Comparison of ENCODE assay signal across 11 cellular contexts in the genomic region with DNA sequence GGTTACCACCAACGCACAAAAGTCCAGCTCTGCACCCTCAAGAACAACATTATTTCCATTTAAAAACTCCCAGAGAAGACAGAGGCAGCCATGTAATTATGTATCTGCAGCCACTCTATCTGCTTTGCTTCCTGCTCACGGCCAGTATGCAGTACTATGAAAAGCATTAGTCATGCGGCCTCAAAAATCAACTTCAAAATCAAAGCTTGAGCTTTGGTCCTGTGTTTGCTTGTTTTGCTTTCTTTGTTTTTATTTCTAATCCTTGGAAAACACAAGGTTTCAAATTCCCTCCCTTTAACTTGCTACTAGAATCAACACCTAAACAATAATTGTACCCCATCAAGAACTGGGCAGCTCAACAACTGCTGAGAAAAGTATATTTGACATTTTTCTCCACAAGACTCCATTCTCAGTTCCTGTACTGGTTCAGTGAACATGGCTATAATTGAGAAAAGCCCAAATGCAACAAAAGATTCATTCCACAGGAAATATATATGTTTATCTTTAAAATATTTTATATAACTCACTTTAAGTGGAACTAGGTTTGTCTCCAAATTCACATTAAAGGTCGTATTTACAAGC. TPM values are rescaled to one million over a fixed set of nuclear protein-coding genes. Genes with fewer than 3 reads are reported as not detected.
A peak's percentile ranks its signal among the peaks of the same experiment; 100 is the strongest.
DNase-seq lines count a peak whose midpoint lies in the region; ATAC-seq and TF ChIP-seq lines count a peak whose summit lies in the region.
"Had no signal": no experiment of that assay in that cellular context is flagged by ENCODE, and none has a peak within 500 bp of the region (broad histone marks: within the 10 kb centered on the region; RNA-seq: fewer than 3 reads in every experiment).

No MANE protein-coding gene starts in this region.

- H3K4me1 Mint-ChIP-seq in progenitor cell of endocrine pancreas (ENCODE audit: low read depth) = peaks cover 12% of the 10 kb centered on the region
- peaks cover 10% of the 10 kb centered on the region for H3K4me1 Mint-ChIP-seq in activated T-helper 1 cell treated with anti-CD3 and anti-CD28 coated beads, Interleukin-12 subunit alpha, Interleukin-12 subunit beta, Interleukin-2, Interleukin-4 antibody, amounts not matched to agents 30 ng/mL and 10 ng/mL and 1 ng/mL, durations not matched to agents 14 hours and 24 hours and 36 hours (ENCODE audit: low read depth)

- no peaks in the 10 kb centered on the region for H3K36me3 ChIP-seq in OCI-LY1 (ENCODE audit: insufficient read depth, low read length)
- H3K36me3 ChIP-seq: lower lobe of right lung had no signal

- H3K27ac ChIP-seq in OCI-LY1 (ENCODE audit: low read depth, low read length, poor library complexity, severe bottlenecking) = no peak overlapping the region
- H3K27ac ChIP-seq: lower lobe of right lung had no signal

- H3K4me2 ChIP-seq in OCI-LY1 (ENCODE audit: low read length) = peak overlapping the region; percentile 46; the same call in 1 of the 2 replicates

- peak overlapping the region; percentile 13; the same call in 1 of the 2 replicates for H2AFZ ChIP-seq in OCI-LY1 (ENCODE audit: low read length)

- H3K27ac Mint-ChIP-seq in progenitor cell of endocrine pancreas = peak overlapping the region; percentile 82
- no peak overlapping the region for H3K27ac Mint-ChIP-seq in activated T-helper 1 cell treated with anti-CD3 and anti-CD28 coated beads, Interleukin-12 subunit alpha, Interleukin-12 subunit beta, Interleukin-2, Interleukin-4 antibody, amounts not matched to agents 30 ng/mL and 10 ng/mL and 1 ng/mL, durations not matched to agents 14 hours and 24 hours and 36 hours
- H3K27ac Mint-ChIP-seq: activated naive CD8-positive, alpha-beta T cell had no signal

- H3K36me3 Mint-ChIP-seq in progenitor cell of endocrine pancreas (ENCODE audit: insufficient read depth) = no peaks in the 10 kb centered on the region
- peaks cover 2% of the 10 kb centered on the region for H3K36me3 Mint-ChIP-seq in activated T-helper 1 cell treated with anti-CD3 and anti-CD28 coated beads, Interleukin-12 subunit alpha, Interleukin-12 subunit beta, Interleukin-2, Interleukin-4 antibody, amounts not matched to agents 30 ng/mL and 10 ng/mL and 1 ng/mL, durations not matched to agents 14 hours and 24 hours and 36 hours (ENCODE audit: low read depth)

- peaks cover 18% of the 10 kb centered on the region for H3K4me1 ChIP-seq in OCI-LY1 (ENCODE audit: insufficient read depth, low read length, severe bottlenecking)
- H3K4me1 ChIP-seq: lower lobe of right lung had no signal

- H3K9me3 Mint-ChIP-seq in progenitor cell of endocrine pancreas (ENCODE audit: low read depth) = no peaks in the 10 kb centered on the region
- no peaks in the 10 kb centered on the region for H3K9me3 Mint-ChIP-seq in activated T-helper 1 cell treated with anti-CD3 and anti-CD28 coated beads, Interleukin-12 subunit alpha, Interleukin-12 subunit beta, Interleukin-2, Interleukin-4 antibody, amounts not matched to agents 30 ng/mL and 10 ng/mL and 1 ng/mL, durations not matched to agents 14 hours and 24 hours and 36 hours

- TF ChIP-seq CTCF in OCI-LY1 (IDR thresholded peaks at IDR 0.05; ENCODE audit: low read length) (no peak), progenitor cell of endocrine pancreas (IDR thresholded peaks at IDR 0.05; ENCODE audit: unreplicated experiment) (no peak)

- no peaks in the 10 kb centered on the region for H3F3A ChIP-seq in OCI-LY1 (ENCODE audit: insufficient read depth, low read length)

- DNase-seq in fibroblast of peridontal ligament (ENCODE audit: extremely low read depth) (peak; percentile 70), progenitor cell of endocrine pancreas (ENCODE audit: low spot score, unreplicated experiment) (no peak), AML-193 (lab: John Stamatoyannopoulos, UW) (no peak), NCI-H2171 (lab: John Stamatoyannopoulos, UW) (no peak), medulla oblongata (ENCODE audit: extremely low spot score) (no peak)
- no peak for DNase-seq in activated T-helper 1 cell treated with anti-CD3 and anti-CD28 coated beads, Interleukin-12 subunit alpha, Interleukin-12 subunit beta, Interleukin-2, Interleukin-4 antibody, amounts not matched to agents 30 ng/mL and 10 ng/mL and 1 ng/mL, durations not matched to agents 14 hours and 24 hours and 36 hours (ENCODE audit: low spot score)
- DNase-seq: lower lobe of right lung, SHP77 treated with DMSO at 0.1 percent for 48 hours had no signal

- H3K4me3 ChIP-seq in OCI-LY1 (ENCODE audit: low read depth, low read length, poor library complexity, severe bottlenecking) = no peak overlapping the region
- H3K4me3 ChIP-seq: lower lobe of right lung had no signal

- no peaks in the 10 kb centered on the region for H3K79me2 ChIP-seq in OCI-LY1 (ENCODE audit: insufficient read depth, low read length)

- H3K9me3 ChIP-seq in OCI-LY1 (ENCODE audit: low read length) = no peaks in the 10 kb centered on the region
- H3K9me3 ChIP-seq: lower lobe of right lung had no signal

- ATAC-seq in GM19395 (IDR thresholded peaks at IDR 0.05; ENCODE audit: unreplicated experiment) = peak; percentile 55
- ATAC-seq: lower lobe of right lung had no signal

- H4K20me1 ChIP-seq in OCI-LY1 (ENCODE audit: insufficient read depth, low read length) = no peaks in the 10 kb centered on the region

- no peak overlapping the region for H3K9ac ChIP-seq in OCI-LY1 (ENCODE audit: low read length)

- no peaks in the 10 kb centered on the region for H3K27me3 Mint-ChIP-seq in progenitor cell of endocrine pancreas
- no peaks in the 10 kb centered on the region for H3K27me3 Mint-ChIP-seq in activated T-helper 1 cell treated with anti-CD3 and anti-CD28 coated beads, Interleukin-12 subunit alpha, Interleukin-12 subunit beta, Interleukin-2, Interleukin-4 antibody, amounts not matched to agents 30 ng/mL and 10 ng/mL and 1 ng/mL, durations not matched to agents 14 hours and 24 hours and 36 hours (ENCODE audit: insufficient read depth)
- H3K27me3 Mint-ChIP-seq: activated naive CD8-positive, alpha-beta T cell had no signal

- H3K27me3 ChIP-seq in OCI-LY1 (ENCODE audit: insufficient read depth, low read length) = no peaks in the 10 kb centered on the region

- H3K9me2 ChIP-seq in OCI-LY1 (ENCODE audit: low read depth, low read length) = no peaks in the 10 kb centered on the region

- H3K4me3 Mint-ChIP-seq in progenitor cell of endocrine pancreas (ENCODE audit: low read depth) = no peak overlapping the region
- H3K4me3 Mint-ChIP-seq in activated T-helper 1 cell treated with anti-CD3 and anti-CD28 coated beads, Interleukin-12 subunit alpha, Interleukin-12 subunit beta, Interleukin-2, Interleukin-4 antibody, amounts not matched to agents 30 ng/mL and 10 ng/mL and 1 ng/mL, durations not matched to agents 14 hours and 24 hours and 36 hours = no peak overlapping the region
- H3K4me3 Mint-ChIP-seq: activated naive CD8-positive, alpha-beta T cell had no signal

- intact Hi-C loops in activated T-helper 1 cell treated with anti-CD3 and anti-CD28 coated beads, Interleukin-12 subunit alpha, Interleukin-12 subunit beta, Interleukin-2, Interleukin-4 antibody, amounts not matched to agents 30 ng/mL and 10 ng/mL and 1 ng/mL, durations not matched to agents 14 hours and 24 hours and 36 hours (cut with micrococcal nuclease) = no loop called here

RNA-seq across cellular contexts. Expression of a gene that starts 37.6 kb away (rescaled TPM):
- 10.6 and 10.9 TPM in 2 replicates for total RNA-seq in progenitor cell of endocrine pancreas
- total RNA-seq in activated T-helper 1 cell treated with anti-CD3 and anti-CD28 coated beads, Interleukin-12 subunit alpha, Interleukin-12 subunit beta, Interleukin-2, Interleukin-4 antibody, amounts not matched to agents 30 ng/mL and 10 ng/mL and 1 ng/mL, durations not matched to agents 14 hours and 24 hours and 36 hours = 24.6 and 25.7 TPM in 2 replicates
